ENCODE assay signal across 1 cellular context in the genomic region with DNA sequence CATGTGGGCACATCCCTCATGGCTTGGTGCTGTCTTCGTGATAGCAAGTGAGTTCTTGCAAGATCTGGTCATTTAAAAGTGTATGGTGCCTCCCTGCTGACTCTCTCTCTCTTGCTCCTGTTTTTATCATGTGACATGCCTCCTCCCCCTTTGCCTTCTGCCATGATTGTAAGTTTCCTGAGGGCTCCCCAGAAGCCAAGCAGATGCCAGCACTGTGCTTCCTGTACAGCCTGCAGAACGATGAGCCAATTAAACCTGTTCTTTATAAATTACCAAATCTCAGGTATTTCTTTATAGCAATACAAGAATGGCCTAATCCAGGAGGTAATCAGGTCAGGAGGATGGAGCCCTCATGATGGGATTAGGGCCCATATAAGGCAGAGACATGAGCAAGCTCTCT.
TF ChIP-seq lines count a peak whose summit lies in the region.

No MANE protein-coding gene starts in this region.

TF ChIP-seq in K562, 482 proteins besides CTCF, POLR2A, EP300 and RAD21:
- TF ChIP-seq ZBTB1 (CRISPR knock-in tag; IDR thresholded peaks at IDR 0.05; ENCODE audit: borderline replicate concordance, low read depth), result no peak
- TF ChIP-seq ZNF696 (CRISPR knock-in tag; conservative IDR thresholded peaks at IDR 0.05), result no peak
- no peak for TF ChIP-seq PHB (CRISPR knock-in tag; IDR thresholded peaks at IDR 0.05)
- peak; percentile 76 for TF ChIP-seq ZNF316 (IDR thresholded peaks at IDR 0.05)
- peak; percentile 24; the same call in 1 of the 2 replicates for TF ChIP-seq TRIM28 (IDR thresholded peaks at IDR 0.05)
- 0 out of 4 replicates have a peak, but pooled peaks of 1 of the 2 experiments have one; percentile 20 for TF ChIP-seq TRIM24 (IDR thresholded peaks at IDR 0.05)
- TF ChIP-seq, protein P1, sequence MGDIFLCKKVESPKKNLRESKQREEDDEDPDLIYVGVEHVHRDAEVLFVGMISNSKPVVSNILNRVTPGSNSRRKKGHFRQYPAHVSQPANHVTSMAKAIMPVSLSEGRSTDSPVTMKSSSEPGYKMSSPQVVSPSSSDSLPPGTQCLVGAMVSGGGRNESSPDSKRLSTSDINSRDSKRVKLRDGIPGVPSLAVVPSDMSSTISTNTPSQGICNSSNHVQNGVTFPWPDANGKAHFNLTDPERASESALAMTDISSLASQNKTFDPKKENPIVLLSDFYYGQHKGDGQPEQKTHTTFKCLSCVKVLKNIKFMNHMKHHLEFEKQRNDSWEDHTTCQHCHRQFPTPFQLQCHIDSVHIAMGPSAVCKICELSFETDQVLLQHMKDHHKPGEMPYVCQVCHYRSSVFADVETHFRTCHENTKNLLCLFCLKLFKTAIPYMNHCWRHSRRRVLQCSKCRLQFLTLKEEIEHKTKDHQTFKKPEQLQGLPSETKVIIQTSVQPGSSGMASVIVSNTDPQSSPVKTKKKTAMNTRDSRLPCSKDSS (IDR thresholded peaks at IDR 0.05; ENCODE audit: low read depth, partially characterized antibody), result peak; percentile 42
- no peak for TF ChIP-seq HNRNPLL (IDR thresholded peaks at IDR 0.05; ENCODE audit: low read depth, low read length, poor library complexity, severe bottlenecking)
TF ChIP-seq in K562: peak in this region for 4.
